Comparison of ENCODE assay signal across 16 cellular contexts in genomic region chr3:88084006-88084597, GRCh38. TPM values are rescaled to one million over a fixed set of nuclear protein-coding genes. Genes with fewer than 3 reads are reported as not detected.
DNase-seq lines count a peak whose midpoint lies in the region; ATAC-seq and TF ChIP-seq lines count a peak whose summit lies in the region.
"Had no signal": no experiment of that assay in that cellular context is flagged by ENCODE, and none has a peak within 500 bp of the region (broad histone marks: within the 10 kb centered on the region; RNA-seq: fewer than 3 reads in every experiment).

No MANE protein-coding gene starts in this region.

- H3K9me3 ChIP-seq in T-helper 17 cell (ENCODE audit: control insufficient read depth, low read length, poor library complexity, severe bottlenecking), result no peaks in the 10 kb centered on the region
- H3K9me3 ChIP-seq in ovary, result no peaks in the 10 kb centered on the region
- H3K9me3 ChIP-seq: Caco-2 had no signal

- TF ChIP-seq POLR2A in ovary (IDR thresholded peaks at IDR 0.05), result no peak

- no peak for TF ChIP-seq EP300 in ovary (IDR thresholded peaks at IDR 0.05)

- no peaks in the 10 kb centered on the region for H3K27me3 Mint-ChIP-seq in activated CD4-positive, alpha-beta T cell treated with anti-CD3 and anti-CD28 coated beads, Interleukin-2, amount 10 ng/mL, durations not matched to agents 24 days and 14 days
- no peaks in the 10 kb centered on the region for H3K27me3 Mint-ChIP-seq in T-helper 17 cell
- H3K27me3 Mint-ChIP-seq in progenitor cell of endocrine pancreas, result no peaks in the 10 kb centered on the region
- H3K27me3 Mint-ChIP-seq: CD8-positive, alpha-beta memory T cell had no signal

- no peaks in the 10 kb centered on the region for H3K9me3 Mint-ChIP-seq in activated CD4-positive, alpha-beta T cell treated with anti-CD3 and anti-CD28 coated beads, Interleukin-2, amount 10 ng/mL, durations not matched to agents 24 days and 14 days
- peaks cover 8% of the 10 kb centered on the region for H3K9me3 Mint-ChIP-seq in progenitor cell of endocrine pancreas (ENCODE audit: low read depth)
- H3K9me3 Mint-ChIP-seq: CD8-positive, alpha-beta memory T cell had no signal

- peaks cover 32% of the 10 kb centered on the region for H3K36me3 Mint-ChIP-seq in activated CD4-positive, alpha-beta T cell treated with anti-CD3 and anti-CD28 coated beads, Interleukin-2, amount 10 ng/mL, durations not matched to agents 24 days and 14 days (ENCODE audit: low read depth)
- peaks cover 2% of the 10 kb centered on the region for H3K36me3 Mint-ChIP-seq in T-helper 17 cell (ENCODE audit: low read depth)
- peaks cover 9% of the 10 kb centered on the region for H3K36me3 Mint-ChIP-seq in progenitor cell of endocrine pancreas (ENCODE audit: insufficient read depth)

- H3K27me3 ChIP-seq in ovary, result no peaks in the 10 kb centered on the region
- H3K27me3 ChIP-seq: BLaER1 had no signal

- H3K4me1 Mint-ChIP-seq in activated CD4-positive, alpha-beta T cell treated with anti-CD3 and anti-CD28 coated beads, Interleukin-2, amount 10 ng/mL, durations not matched to agents 24 days and 14 days, result peaks cover 10% of the 10 kb centered on the region
- H3K4me1 Mint-ChIP-seq in T-helper 17 cell (peaks cover 25% of the 10 kb centered on the region), progenitor cell of endocrine pancreas (ENCODE audit: low read depth) (peaks cover 12% of the 10 kb centered on the region)

- H3K4me3 ChIP-seq in ovary, result no peak overlapping the region
- H3K4me3 ChIP-seq: BLaER1 had no signal

- peaks cover 5% of the 10 kb centered on the region for H3K4me1 ChIP-seq in ovary (ENCODE audit: insufficient read depth)
- H3K4me1 ChIP-seq: BLaER1, Caco-2 had no signal

- DNase-seq in activated CD4-positive, alpha-beta T cell treated with anti-CD3 and anti-CD28 coated beads, Interleukin-2, amount 10 ng/mL, durations not matched to agents 24 days and 14 days, result no peak
- no peak for DNase-seq in activated CD4-positive, alpha-beta T cell treated with anti-CD3 and anti-CD28 coated beads, Interleukin-2, amount 50 U/mL, for 48 hours
- DNase-seq in T-helper 17 cell, result no peak
- peak; percentile 94 for DNase-seq in left kidney (ENCODE audit: low read depth, low spot score)
- DNase-seq in progenitor cell of endocrine pancreas (ENCODE audit: low spot score, unreplicated experiment), result no peak
- no peak for DNase-seq in AG08396 (ENCODE audit: low spot score)
- DNase-seq in ovary, result no peak
- DNase-seq: AML-193; Caco-2; CD8-positive, alpha-beta memory T cell; DND-41; GDM1 had no signal

- intact Hi-C loops in activated CD4-positive, alpha-beta T cell treated with anti-CD3 and anti-CD28 coated beads, Interleukin-2, amount 10 ng/mL, durations not matched to agents 24 days and 14 days (cut with micrococcal nuclease), result no loop called here
- intact Hi-C loops in ovary (cut with DNase I), result no loop called here

- 75 to 80% (median 76%) methylated on average over 5 of the region's 5 CpGs for WGBS in ovary, 3 donors

- no peak overlapping the region for H3K4me3 Mint-ChIP-seq in activated CD4-positive, alpha-beta T cell treated with anti-CD3 and anti-CD28 coated beads, Interleukin-2, amount 10 ng/mL, durations not matched to agents 24 days and 14 days
- no peak overlapping the region for H3K4me3 Mint-ChIP-seq in T-helper 17 cell
- no peak overlapping the region for H3K4me3 Mint-ChIP-seq in progenitor cell of endocrine pancreas (ENCODE audit: low read depth)
- H3K4me3 Mint-ChIP-seq: CD8-positive, alpha-beta memory T cell had no signal

- H3K27ac ChIP-seq in ovary, result no peak overlapping the region
- H3K27ac ChIP-seq: 22Rv1, BLaER1 had no signal

- H3K27ac Mint-ChIP-seq in activated CD4-positive, alpha-beta T cell treated with anti-CD3 and anti-CD28 coated beads, Interleukin-2, amount 10 ng/mL, durations not matched to agents 24 days and 14 days, result peak overlapping the region; percentile 44
- H3K27ac Mint-ChIP-seq in T-helper 17 cell, result peak overlapping the region; percentile 14
- peak overlapping the region; percentile 63 for H3K27ac Mint-ChIP-seq in progenitor cell of endocrine pancreas

- no peak for TF ChIP-seq CTCF in progenitor cell of endocrine pancreas (IDR thresholded peaks at IDR 0.05; ENCODE audit: unreplicated experiment)
- no peak for TF ChIP-seq CTCF in ovary (IDR thresholded peaks at IDR 0.05)

- no peaks in the 10 kb centered on the region for H3K36me3 ChIP-seq in ovary

- ATAC-seq in T-helper 17 cell (no peak), HG03378 (IDR thresholded peaks at IDR 0.05; ENCODE audit: unreplicated experiment) (no peak)
- ATAC-seq: HCT116 had no signal

RNA-seq across cellular contexts. Expression of gene ZNF654, which starts 25.0 kb away (rescaled TPM):
- 18.1 and 18.7 TPM in 2 replicates for total RNA-seq in activated CD4-positive, alpha-beta T cell treated with anti-CD3 and anti-CD28 coated beads, Interleukin-2, amount 10 ng/mL, durations not matched to agents 24 days and 14 days
- total RNA-seq in T-helper 17 cell, result 10 to 100 TPM; 12.6 to 16.1 TPM
- 8.0 and 9.9 TPM in 2 replicates for total RNA-seq in progenitor cell of endocrine pancreas
- 10 to 100 TPM; 11.3 to 22.0 (median 15.2) TPM for total RNA-seq in ovary
- 1 to 10 TPM; 5.2 to 7.6 TPM for polyA plus RNA-seq in ovary

RNA-seq across cellular contexts. Expression of gene CGGBP1, which starts 25.3 kb away (rescaled TPM):
- 85.9 and 87.2 TPM in 2 replicates for total RNA-seq in activated CD4-positive, alpha-beta T cell treated with anti-CD3 and anti-CD28 coated beads, Interleukin-2, amount 10 ng/mL, durations not matched to agents 24 days and 14 days
- total RNA-seq in T-helper 17 cell (10 to 100 TPM; 73.8 to 95.8 TPM), progenitor cell of endocrine pancreas (86.9 and 96.3 TPM in 2 replicates), ovary (10 to 100 TPM; 50.3 to 90.1 (median 66.9) TPM)
- polyA plus RNA-seq in ovary, result 10 to 100 TPM; 42.0 to 57.5 TPM
